In genomic region chr4:103915224-103915869, GRCh38 we compare ENCODE assay signal across 10 cellular contexts.
A peak's percentile ranks its signal among the peaks of the same experiment; 100 is the strongest.
DNase-seq lines count a peak whose midpoint lies in the region; ATAC-seq, FAIRE-seq and TF ChIP-seq lines count a peak whose summit lies in the region.
"Had no signal": no experiment of that assay in that cellular context is flagged by ENCODE, and none has a peak within 500 bp of the region (broad histone marks: within the 10 kb centered on the region; RNA-seq: fewer than 3 reads in every experiment).

No MANE protein-coding gene starts in this region.

- no peaks in the 10 kb centered on the region for H3K4me1 ChIP-seq in effector memory CD4-positive, alpha-beta T cell (ENCODE audit: control insufficient read depth, insufficient read depth, low read length, poor library complexity, severe bottlenecking)
- H3K4me1 ChIP-seq: HAP-1 had no signal

- H3K4me1 Mint-ChIP-seq in activated naive CD8-positive, alpha-beta T cell treated with anti-CD3 and anti-CD28 coated beads for 36 hours: no peaks in the 10 kb centered on the region

- no peak overlapping the region for H3K27ac ChIP-seq in effector memory CD4-positive, alpha-beta T cell (ENCODE audit: insufficient read depth, low read length, poor library complexity, severe bottlenecking)
- H3K27ac ChIP-seq: epithelial cell of prostate had no signal

- H3K9me3 ChIP-seq in effector memory CD4-positive, alpha-beta T cell (ENCODE audit: control insufficient read depth, low read length): no peaks in the 10 kb centered on the region
- H3K9me3 ChIP-seq: HAP-1 had no signal

- no peak overlapping the region for H3K4me3 ChIP-seq in AG04449 (ENCODE audit: low read depth, low read length)
- H3K4me3 ChIP-seq in effector memory CD4-positive, alpha-beta T cell (ENCODE audit: insufficient read depth, low read depth, low read length, poor library complexity, severe bottlenecking): no peak overlapping the region
- H3K4me3 ChIP-seq: HAP-1 had no signal

- H3K27me3 Mint-ChIP-seq in activated naive CD8-positive, alpha-beta T cell treated with anti-CD3 and anti-CD28 coated beads for 36 hours: no peaks in the 10 kb centered on the region

- H3K4me3 Mint-ChIP-seq in activated naive CD8-positive, alpha-beta T cell treated with anti-CD3 and anti-CD28 coated beads for 36 hours: no peak overlapping the region

- CTCF ChIA-PET in AG04449 (lab: Yijun Ruan, JAX): interaction anchor here (1.3 to 1.5 kb wide), 2 partner anchors 9 to 11 kb away, joined by 3 to 4 read pairs; no protein-coding TSS in a partner anchor

- no peak for FAIRE-seq in urothelium cell line (lab: Jason Lieb, UNC)

- no peaks in the 10 kb centered on the region for H3K9me3 Mint-ChIP-seq in activated naive CD8-positive, alpha-beta T cell treated with anti-CD3 and anti-CD28 coated beads for 36 hours

- H3K27me3 ChIP-seq in effector memory CD4-positive, alpha-beta T cell (replicated peaks; ENCODE audit: control insufficient read depth, insufficient read depth, low read length, poor library complexity, severe bottlenecking): no peaks in the 10 kb centered on the region

- ATAC-seq in GM18861 (IDR thresholded peaks at IDR 0.05; ENCODE audit: unreplicated experiment) (peak; percentile 82), HG02943 (IDR thresholded peaks at IDR 0.05; ENCODE audit: low read depth, unreplicated experiment) (peak; percentile 93)

- TF ChIP-seq CTCF in AG04449 (IDR thresholded peaks at IDR 0.05; ENCODE audit: insufficient read depth, low read length, missing control alignments): peak; percentile 27

- no peak overlapping the region for H3K27ac Mint-ChIP-seq in activated naive CD8-positive, alpha-beta T cell treated with anti-CD3 and anti-CD28 coated beads for 36 hours

- POLR2A ChIA-PET in AG04449 (lab: Yijun Ruan, JAX): no interaction called here

- no peaks in the 10 kb centered on the region for H3K36me3 Mint-ChIP-seq in activated naive CD8-positive, alpha-beta T cell treated with anti-CD3 and anti-CD28 coated beads for 36 hours

- H3K36me3 ChIP-seq in effector memory CD4-positive, alpha-beta T cell (ENCODE audit: control insufficient read depth, insufficient read depth, low read length): no peaks in the 10 kb centered on the region
- H3K36me3 ChIP-seq: HAP-1 had no signal

- no peak for DNase-seq in AG04449 (ENCODE audit: low read depth, low spot score)
- peak; percentile 24 for DNase-seq in NCI-H69 (lab: John Stamatoyannopoulos, UW)
- DNase-seq in fibroblast of peridontal ligament (ENCODE audit: extremely low read depth): peak; percentile 12
- peak; percentile 16 for DNase-seq in urothelium cell line (ENCODE audit: low spot score)
- no peak for DNase-seq in effector memory CD4-positive, alpha-beta T cell
- no peak for DNase-seq in activated naive CD8-positive, alpha-beta T cell treated with anti-CD3 and anti-CD28 coated beads for 36 hours

Comparison
In these comparisons a context has a peak if more than half of its experiments do, and no peak if none do; other contexts are left out.
1. DNase-seq: peak in NCI-H69 (single experiment), fibroblast of peridontal ligament (single experiment) and urothelium cell line (single experiment); none in AG04449 (single experiment), effector memory CD4-positive, alpha-beta T cell (0 of 3) and activated naive CD8-positive, alpha-beta T cell treated with anti-CD3 and anti-CD28 coated beads for 36 hours (single experiment).